Comparison of ENCODE assay signal across 9 cellular contexts in the genomic region with DNA sequence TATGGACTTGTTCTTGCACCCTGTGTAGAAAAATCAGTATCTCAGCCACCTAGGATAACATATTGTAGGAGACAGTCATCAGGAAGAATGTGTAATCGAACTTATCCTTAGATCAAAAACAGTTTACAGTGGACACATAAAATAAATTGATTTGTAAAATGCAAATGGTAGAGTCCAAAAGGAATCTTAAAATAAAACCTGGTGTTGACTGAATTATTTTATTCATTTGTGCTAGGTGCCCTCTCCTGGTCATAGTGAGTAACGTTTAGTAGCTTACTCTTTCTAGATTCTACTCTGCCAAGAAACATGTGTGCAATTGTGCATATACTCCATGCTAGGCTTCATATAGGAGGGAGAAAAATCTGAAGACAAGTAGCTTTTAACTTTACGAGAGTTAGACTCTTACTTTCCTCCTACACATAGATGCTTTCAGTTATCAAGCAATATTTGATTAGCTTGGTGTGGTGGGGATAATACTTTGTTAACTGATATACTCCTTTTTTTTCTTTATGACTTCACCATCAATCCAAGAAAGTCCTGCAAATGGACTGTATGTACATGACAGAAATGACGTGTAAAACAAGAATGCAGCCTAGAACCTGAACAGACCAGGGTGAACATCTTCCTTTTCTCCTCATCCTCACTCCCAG.
DNase-seq lines count a peak whose midpoint lies in the region; ATAC-seq and TF ChIP-seq lines count a peak whose summit lies in the region.
"Had no signal": no experiment of that assay in that cellular context is flagged by ENCODE, and none has a peak within 500 bp of the region (broad histone marks: within the 10 kb centered on the region; RNA-seq: fewer than 3 reads in every experiment).

No MANE protein-coding gene starts in this region.

- no peak overlapping the region for H3K4me3 ChIP-seq in fibroblast of mammary gland (ENCODE audit: control insufficient read depth, low read depth, low read length)

- no peaks in the 10 kb centered on the region for H3K4me1 Mint-ChIP-seq in stimulated activated effector memory CD8-positive, alpha-beta T cell treated with anti-CD3 and anti-CD28 coated beads, Interleukin-12 subunit alpha, Interleukin-12 subunit beta, amount 100 ng/mL, for 72 hours
- H3K4me1 Mint-ChIP-seq: memory B cell had no signal

- H3K27ac Mint-ChIP-seq in stimulated activated effector memory CD8-positive, alpha-beta T cell treated with anti-CD3 and anti-CD28 coated beads, Interleukin-12 subunit alpha, Interleukin-12 subunit beta, amount 100 ng/mL, for 72 hours: no peak overlapping the region
- H3K27ac Mint-ChIP-seq: memory B cell had no signal

- peak; percentile 72 for TF ChIP-seq CTCF in fibroblast of mammary gland (conservative IDR thresholded peaks at IDR 0.05; ENCODE audit: control insufficient read depth, insufficient read depth, low read depth, low read length)

- H3K9me3 Mint-ChIP-seq in stimulated activated effector memory CD8-positive, alpha-beta T cell treated with anti-CD3 and anti-CD28 coated beads, Interleukin-12 subunit alpha, Interleukin-12 subunit beta, amount 100 ng/mL, for 72 hours: no peaks in the 10 kb centered on the region
- H3K9me3 Mint-ChIP-seq: memory B cell had no signal

- ATAC-seq in GM18517 (IDR thresholded peaks at IDR 0.05; ENCODE audit: unreplicated experiment) (peak; percentile 73), HG03378 (IDR thresholded peaks at IDR 0.05; ENCODE audit: unreplicated experiment) (peak; percentile 89), GM19455 (IDR thresholded peaks at IDR 0.05; ENCODE audit: unreplicated experiment) (no peak)
- peak; percentile 49 for ATAC-seq in stimulated activated effector memory CD8-positive, alpha-beta T cell treated with anti-CD3 and anti-CD28 coated beads, Interleukin-12 subunit alpha, Interleukin-12 subunit beta, amount 100 ng/mL, for 72 hours

- DNase-seq in Ammon's horn (ENCODE audit: low spot score): peak; percentile 39
- peak; percentile 57 for DNase-seq in RPMI8226
- DNase-seq in fibroblast of mammary gland (ENCODE audit: low read depth): peak; percentile 78
- no peak for DNase-seq in stimulated activated effector memory CD8-positive, alpha-beta T cell treated with anti-CD3 and anti-CD28 coated beads, Interleukin-12 subunit alpha, Interleukin-12 subunit beta, amount 100 ng/mL, for 72 hours (ENCODE audit: low spot score in 2 of 2)
- DNase-seq in HuH-7.5 (ENCODE audit: low spot score): no peak

- H3K36me3 Mint-ChIP-seq in stimulated activated effector memory CD8-positive, alpha-beta T cell treated with anti-CD3 and anti-CD28 coated beads, Interleukin-12 subunit alpha, Interleukin-12 subunit beta, amount 100 ng/mL, for 72 hours: no peaks in the 10 kb centered on the region
- H3K36me3 Mint-ChIP-seq: memory B cell had no signal

- H3K4me3 Mint-ChIP-seq in stimulated activated effector memory CD8-positive, alpha-beta T cell treated with anti-CD3 and anti-CD28 coated beads, Interleukin-12 subunit alpha, Interleukin-12 subunit beta, amount 100 ng/mL, for 72 hours: no peak overlapping the region
- H3K4me3 Mint-ChIP-seq: memory B cell had no signal

Comparison
In these comparisons a context has a peak if more than half of its experiments do, and no peak if none do; other contexts are left out.
1. DNase-seq: peak in Ammon's horn (single experiment), RPMI8226 (single experiment) and fibroblast of mammary gland (single experiment); none in stimulated activated effector memory CD8-positive, alpha-beta T cell treated with anti-CD3 and anti-CD28 coated beads, Interleukin-12 subunit alpha, Interleukin-12 subunit beta, amount 100 ng/mL, for 72 hours (0 of 2) and HuH-7.5 (single experiment).